In the genomic region with DNA sequence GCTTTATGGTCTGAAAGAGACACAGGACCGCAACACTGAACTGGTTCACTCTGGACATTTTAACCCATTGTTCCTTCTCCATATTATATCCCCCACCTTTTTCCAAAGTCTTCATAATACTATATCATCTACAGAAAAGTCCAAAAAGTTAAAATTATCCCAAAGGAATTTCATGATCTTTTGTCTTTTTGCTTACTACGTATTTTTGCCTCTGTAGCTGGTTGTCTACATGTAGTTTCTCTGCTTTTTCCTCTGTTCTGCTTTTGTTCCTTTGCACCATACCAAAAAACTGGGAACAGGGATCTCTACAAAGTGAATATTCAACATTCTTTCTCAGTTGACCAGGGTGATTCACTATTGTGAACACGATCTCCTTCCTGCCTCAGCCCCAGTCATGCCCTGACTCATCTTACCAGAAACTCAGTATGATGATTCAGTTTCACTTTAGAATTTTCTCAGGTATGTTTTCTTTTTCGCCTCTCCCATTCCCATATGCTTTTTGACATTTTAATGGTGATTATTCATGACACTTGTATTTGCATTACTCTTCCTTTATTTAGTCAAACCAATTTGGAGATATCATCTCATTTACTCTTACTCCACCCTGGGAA, we compare ENCODE assay signal across 10 cellular contexts. TPM values are rescaled to one million over a fixed set of nuclear protein-coding genes. Genes with fewer than 3 reads are reported as not detected.
A peak's percentile ranks its signal among the peaks of the same experiment; 100 is the strongest.
DNase-seq lines count a peak whose midpoint lies in the region; ATAC-seq and TF ChIP-seq lines count a peak whose summit lies in the region.
"Had no signal": no experiment of that assay in that cellular context is flagged by ENCODE, and none has a peak within 500 bp of the region (broad histone marks: within the 10 kb centered on the region; RNA-seq: fewer than 3 reads in every experiment).

No MANE protein-coding gene starts in this region.

- H3K36me3 Mint-ChIP-seq in GM23338 (ENCODE audit: low read depth) (peaks cover 6% of the 10 kb centered on the region; the same call in 2 of the 3 replicates), T-cell (peaks cover 35% of the 10 kb centered on the region)

- H4K20me1 ChIP-seq in GM23338 (replicated peaks; ENCODE audit: insufficient read depth), result no peaks in the 10 kb centered on the region

- 0 out of 2 replicates have a peak overlapping the region, but pooled peaks have one; percentile 34 for H3K27ac ChIP-seq in GM23338 (ENCODE audit: low read depth)
- H3K27ac ChIP-seq in esophagus muscularis mucosa (replicated peaks in 1 of 4), result no peak overlapping the region
- H3K27ac ChIP-seq: neural progenitor cell had no signal

- H2AFZ ChIP-seq in GM23338, result no peak overlapping the region
- H2AFZ ChIP-seq: neural progenitor cell had no signal

- no peak for TF ChIP-seq CTCF in GM23338 (conservative IDR thresholded peaks at IDR 0.05; ENCODE audit: low read depth in 2 of 2)
- TF ChIP-seq CTCF in epithelial cell of esophagus (IDR thresholded peaks at IDR 0.05; ENCODE audit: insufficient read depth, low read depth, low read length, missing control alignments), result no peak
- TF ChIP-seq CTCF in esophagus muscularis mucosa (IDR thresholded peaks at IDR 0.05), result no peak

- H3K27me3 ChIP-seq in GM23338 (ENCODE audit: insufficient read depth) (no peaks in the 10 kb centered on the region), esophagus muscularis mucosa (no peaks in the 10 kb centered on the region)
- H3K27me3 ChIP-seq: neural progenitor cell had no signal

- ATAC-seq in GM23338 (no peak), T-cell (replicated peaks in 1 of 4) (no peak)

- no peak for TF ChIP-seq POLR2A in esophagus muscularis mucosa (IDR thresholded peaks at IDR 0.05; ENCODE audit: low read depth)

- peaks cover 15% of the 10 kb centered on the region; the same call in 2 of the 3 replicates for H3K4me1 Mint-ChIP-seq in GM23338
- peaks cover 0 to 11% (median 10%) of the 10 kb centered on the region in 3 donors for H3K4me1 Mint-ChIP-seq in T-cell
- H3K4me1 Mint-ChIP-seq: neural progenitor cell had no signal

- H3K9me3 Mint-ChIP-seq in GM23338, result no peaks in the 10 kb centered on the region
- no peaks in the 10 kb centered on the region for H3K9me3 Mint-ChIP-seq in T-cell
- H3K9me3 Mint-ChIP-seq: neural progenitor cell had no signal

- H3K79me2 ChIP-seq in GM23338 (replicated peaks; ENCODE audit: insufficient read depth), result no peaks in the 10 kb centered on the region

- H3F3A ChIP-seq in GM23338 (replicated peaks; ENCODE audit: low read depth), result no peaks in the 10 kb centered on the region

- no peaks in the 10 kb centered on the region for H3K9me3 ChIP-seq in esophagus muscularis mucosa

- TF ChIP-seq EP300 in esophagus muscularis mucosa (IDR thresholded peaks at IDR 0.05), result no peak

- H3K4me3 Mint-ChIP-seq in GM23338 (no peak overlapping the region), T-cell (no peak overlapping the region)
- H3K4me3 Mint-ChIP-seq: neural progenitor cell had no signal

- peak overlapping the region; percentile 92 for H3K27ac Mint-ChIP-seq in GM23338
- H3K27ac Mint-ChIP-seq in T-cell, result peak overlapping the region; percentile 77 to 87
- H3K27ac Mint-ChIP-seq: neural progenitor cell had no signal

- H3K27me3 Mint-ChIP-seq in GM23338 (ENCODE audit: insufficient read depth, low read depth, poor library complexity) (no peaks in the 10 kb centered on the region), T-cell (no peaks in the 10 kb centered on the region)

- 71% methylated on average over 4 of the region's 4 CpGs for WGBS in esophagus muscularis mucosa

- no peaks in the 10 kb centered on the region for H3K36me3 ChIP-seq in GM23338 (ENCODE audit: insufficient read depth)
- peaks cover 10 to 87% (median 81%) of the 10 kb centered on the region in 4 donors for H3K36me3 ChIP-seq in esophagus muscularis mucosa
- H3K36me3 ChIP-seq: neural progenitor cell had no signal

- intact Hi-C loops in esophagus muscularis mucosa (cut with DNase I), result no loop called here

- POLR2A ChIA-PET in T-cell (lab: Charles Lee), result no interaction called here

- CTCF ChIA-PET in T-cell (lab: Charles Lee), result interaction anchor here (1.1 to 3.0 kb wide), 2 partner anchors 128 to 129 kb away, joined by 3 to 39 read pairs; a partner anchor contains a TSS

- peaks cover 10% of the 10 kb centered on the region; the same call in 1 of the 2 replicates for H3K4me1 ChIP-seq in GM23338 (ENCODE audit: insufficient read depth)
- no peaks in the 10 kb centered on the region for H3K4me1 ChIP-seq in esophagus muscularis mucosa
- H3K4me1 ChIP-seq: neural progenitor cell had no signal

- DNase-seq in GM23338 (ENCODE audit: low spot score) (peak; percentile 7), T-cell (no peak), epithelial cell of esophagus (ENCODE audit: low read depth) (peak; percentile 97), NAMALWA (ENCODE audit: low spot score) (no peak), cerebellar nuclear complex (lab: John Stamatoyannopoulos, UW) (no peak), esophagus muscularis mucosa (ENCODE audit: extremely low spot score) (no peak), NCI-H69 (lab: John Stamatoyannopoulos, UW) (no peak)
- DNase-seq in stimulated activated CD4-positive, alpha-beta T cell treated with anti-CD3 and anti-CD28 coated beads, Interleukin-2, amount 100 ng/mL, for 24 hours, result peak; percentile 39 to 52
- DNase-seq: NCI-H526 had no signal

- H3K9me2 ChIP-seq in GM23338 (ENCODE audit: insufficient read depth), result no peaks in the 10 kb centered on the region

- no peak overlapping the region for H3K4me2 ChIP-seq in GM23338
- H3K4me2 ChIP-seq: neural progenitor cell had no signal

- H3K4me3 ChIP-seq in GM23338 (no peak overlapping the region), epithelial cell of esophagus (ENCODE audit: low read length) (peak overlapping the region; percentile 23), esophagus muscularis mucosa (no peak overlapping the region)
- H3K4me3 ChIP-seq: neural progenitor cell had no signal

TF ChIP-seq in GM23338, 12 proteins besides CTCF, POLR2A, EP300 and RAD21 (continues in another document):
- no peak for TF ChIP-seq EZH2phosphoT487 (IDR thresholded peaks at IDR 0.05; ENCODE audit: unreplicated experiment)
- no peak for TF ChIP-seq ZNF331 (CRISPR knock-in tag; IDR thresholded peaks at IDR 0.05; ENCODE audit: low read depth)
- TF ChIP-seq STAT1 (IDR thresholded peaks at IDR 0.05; ENCODE audit: unreplicated experiment), result no peak
- TF ChIP-seq, protein P1, sequence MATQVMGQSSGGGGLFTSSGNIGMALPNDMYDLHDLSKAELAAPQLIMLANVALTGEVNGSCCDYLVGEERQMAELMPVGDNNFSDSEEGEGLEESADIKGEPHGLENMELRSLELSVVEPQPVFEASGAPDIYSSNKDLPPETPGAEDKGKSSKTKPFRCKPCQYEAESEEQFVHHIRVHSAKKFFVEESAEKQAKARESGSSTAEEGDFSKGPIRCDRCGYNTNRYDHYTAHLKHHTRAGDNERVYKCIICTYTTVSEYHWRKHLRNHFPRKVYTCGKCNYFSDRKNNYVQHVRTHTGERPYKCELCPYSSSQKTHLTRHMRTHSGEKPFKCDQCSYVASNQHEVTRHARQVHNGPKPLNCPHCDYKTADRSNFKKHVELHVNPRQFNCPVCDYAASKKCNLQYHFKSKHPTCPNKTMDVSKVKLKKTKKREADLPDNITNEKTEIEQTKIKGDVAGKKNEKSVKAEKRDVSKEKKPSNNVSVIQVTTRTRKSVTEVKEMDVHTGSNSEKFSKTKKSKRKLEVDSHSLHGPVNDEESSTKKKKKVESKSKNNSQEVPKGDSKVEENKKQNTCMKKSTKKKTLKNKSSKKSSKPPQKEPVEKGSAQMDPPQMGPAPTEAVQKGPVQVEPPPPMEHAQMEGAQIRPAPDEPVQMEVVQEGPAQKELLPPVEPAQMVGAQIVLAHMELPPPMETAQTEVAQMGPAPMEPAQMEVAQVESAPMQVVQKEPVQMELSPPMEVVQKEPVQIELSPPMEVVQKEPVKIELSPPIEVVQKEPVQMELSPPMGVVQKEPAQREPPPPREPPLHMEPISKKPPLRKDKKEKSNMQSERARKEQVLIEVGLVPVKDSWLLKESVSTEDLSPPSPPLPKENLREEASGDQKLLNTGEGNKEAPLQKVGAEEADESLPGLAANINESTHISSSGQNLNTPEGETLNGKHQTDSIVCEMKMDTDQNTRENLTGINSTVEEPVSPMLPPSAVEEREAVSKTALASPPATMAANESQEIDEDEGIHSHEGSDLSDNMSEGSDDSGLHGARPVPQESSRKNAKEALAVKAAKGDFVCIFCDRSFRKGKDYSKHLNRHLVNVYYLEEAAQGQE (IDR thresholded peaks at IDR 0.05; ENCODE audit: unreplicated experiment), result no peak
- no peak for TF ChIP-seq ZNF114 (CRISPR knock-in tag; IDR thresholded peaks at IDR 0.05)
- no peak for TF ChIP-seq JUNB (IDR thresholded peaks at IDR 0.05; ENCODE audit: unreplicated experiment)
- no peak for TF ChIP-seq CREB1 (CRISPR knock-in tag; IDR thresholded peaks at IDR 0.05; ENCODE audit: low read depth)
- TF ChIP-seq EZH2 (IDR thresholded peaks at IDR 0.05; ENCODE audit: low read depth, unreplicated experiment), result no peak
- TF ChIP-seq NANOG (IDR thresholded peaks at IDR 0.05; ENCODE audit: borderline replicate concordance), result no peak
- TF ChIP-seq, protein P2, sequence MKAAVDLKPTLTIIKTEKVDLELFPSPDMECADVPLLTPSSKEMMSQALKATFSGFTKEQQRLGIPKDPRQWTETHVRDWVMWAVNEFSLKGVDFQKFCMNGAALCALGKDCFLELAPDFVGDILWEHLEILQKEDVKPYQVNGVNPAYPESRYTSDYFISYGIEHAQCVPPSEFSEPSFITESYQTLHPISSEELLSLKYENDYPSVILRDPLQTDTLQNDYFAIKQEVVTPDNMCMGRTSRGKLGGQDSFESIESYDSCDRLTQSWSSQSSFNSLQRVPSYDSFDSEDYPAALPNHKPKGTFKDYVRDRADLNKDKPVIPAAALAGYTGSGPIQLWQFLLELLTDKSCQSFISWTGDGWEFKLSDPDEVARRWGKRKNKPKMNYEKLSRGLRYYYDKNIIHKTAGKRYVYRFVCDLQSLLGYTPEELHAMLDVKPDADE (IDR thresholded peaks at IDR 0.05), result no peak
- TF ChIP-seq POLR2AphosphoS5 (IDR thresholded peaks at IDR 0.05; ENCODE audit: low read depth), result no peak

RNA-seq across cellular contexts. Expression of a gene that starts 14.4 kb away (rescaled TPM):
- total RNA-seq in GM23338 (2014; rRNA removed; shearing (Covaris generic)), result 118 and 151 TPM in 2 replicates
- 194 and 211 TPM in 2 replicates for polyA plus RNA-seq in GM23338 (2016; fragmentation: Nextera tagmentation; extraction: Ambion mirVana)
- total RNA-seq in T-cell, result 10 to 100 TPM; 65.3 to 80.4 (median 77.6) TPM
- total RNA-seq in esophagus muscularis mucosa, result 100 to 1,000 TPM; 121 to 155 (median 133) TPM

RNA-seq across cellular contexts. Expression of a gene that starts 29.4 kb away (rescaled TPM):
- total RNA-seq in GM23338 (2014; rRNA removed; shearing (Covaris generic)), result 60.2 and 68.2 TPM in 2 replicates
- polyA plus RNA-seq in GM23338 (2016; fragmentation: Nextera tagmentation; extraction: Ambion mirVana), result 81.4 and 96.1 TPM in 2 replicates
- total RNA-seq in T-cell (10 to 100 TPM; 27.1 to 37.3 (median 29.5) TPM), esophagus muscularis mucosa (10 to 100 TPM; 29.9 to 61.9 (median 32.8) TPM)

Comparison
In these comparisons a context has a peak if more than half of its experiments do, and no peak if none do; other contexts are left out.
1. DNase-seq: peak in GM23338 (single experiment), epithelial cell of esophagus (single experiment) and stimulated activated CD4-positive, alpha-beta T cell treated with anti-CD3 and anti-CD28 coated beads, Interleukin-2, amount 100 ng/mL, for 24 hours (2 of 2); none in T-cell (0 of 34), NAMALWA (single experiment), cerebellar nuclear complex (0 of 2), esophagus muscularis mucosa (single experiment) and NCI-H69 (single experiment).